In the genomic region with DNA sequence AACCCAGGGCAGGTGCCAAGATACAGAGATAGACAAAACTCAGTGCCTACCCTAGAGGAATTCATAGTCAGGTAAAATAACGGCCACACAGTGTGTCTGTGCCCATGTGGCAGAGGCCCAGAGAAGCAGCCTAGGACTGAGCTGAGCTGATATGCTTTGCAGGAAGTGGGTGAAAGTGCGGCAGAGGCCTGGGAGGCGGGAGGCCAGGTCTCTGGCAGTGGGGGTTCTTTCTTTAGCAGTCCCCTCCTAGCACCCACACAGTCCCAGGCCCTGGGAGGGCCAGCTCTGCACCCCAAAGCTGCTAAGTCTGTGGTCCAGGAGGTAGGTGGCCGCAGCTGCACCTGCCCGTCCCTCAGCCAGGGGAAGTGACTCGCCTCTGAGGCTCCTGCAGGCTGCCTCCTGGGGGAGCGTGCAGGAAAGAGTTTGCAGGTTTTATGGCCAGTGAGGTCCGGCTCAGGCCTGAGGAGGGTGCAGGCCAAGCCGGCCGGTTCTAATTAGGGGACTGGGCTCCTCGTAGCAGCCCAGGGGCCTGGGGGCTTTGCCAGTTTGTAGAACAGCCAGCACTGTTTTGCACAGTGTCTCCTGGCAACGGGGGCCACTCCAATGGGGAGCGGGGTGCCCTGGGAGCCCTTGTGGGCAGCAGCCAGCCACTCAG, we compare ENCODE assay signal across 9 cellular contexts.
DNase-seq lines count a peak whose midpoint lies in the region; ATAC-seq, FAIRE-seq and TF ChIP-seq lines count a peak whose summit lies in the region.
"Had no signal": no experiment of that assay in that cellular context is flagged by ENCODE, and none has a peak within 500 bp of the region (broad histone marks: within the 10 kb centered on the region; RNA-seq: fewer than 3 reads in every experiment).

No MANE protein-coding gene starts in this region.

- no peaks in the 10 kb centered on the region for H3K9me3 Mint-ChIP-seq in naive thymus-derived CD4-positive, alpha-beta T cell
- H3K9me3 Mint-ChIP-seq: memory B cell had no signal

- peak overlapping the region in 7 of 10 donors; percentile 15 to 69 (median 29) for H3K4me3 Mint-ChIP-seq in naive thymus-derived CD4-positive, alpha-beta T cell
- H3K4me3 Mint-ChIP-seq: memory B cell had no signal

- no peak for FAIRE-seq in bronchial epithelial cell (lab: Jason Lieb, UNC)

- peak; percentile 74 for ATAC-seq in naive thymus-derived CD4-positive, alpha-beta T cell
- ATAC-seq in GM18520 (IDR thresholded peaks at IDR 0.05; ENCODE audit: unreplicated experiment) (no peak), HG02610 (IDR thresholded peaks at IDR 0.05; ENCODE audit: unreplicated experiment) (no peak), sciatic nerve (no peak)

- intact Hi-C loops in naive thymus-derived CD4-positive, alpha-beta T cell (cut with micrococcal nuclease), result loop anchor here in 1 of 2 donors (1.0 kb wide), 1 partner anchor 26 kb away; no protein-coding TSS in a partner anchor
- intact Hi-C loops in sciatic nerve (cut with DNase I), result no loop called here

- peaks cover 0 to under 1% (median 0%) of the 10 kb centered on the region in 3 experiments for H3K9me3 ChIP-seq in naive thymus-derived CD4-positive, alpha-beta T cell (ENCODE audit: control insufficient read depth in 2 of 3, low read length in 3 of 3)

- H3K27me3 ChIP-seq in bronchial epithelial cell (ENCODE audit: control insufficient read depth, insufficient read depth, low read length), result peaks cover 3% of the 10 kb centered on the region
- H3K27me3 ChIP-seq in naive thymus-derived CD4-positive, alpha-beta T cell (ENCODE audit: control insufficient read depth in 2 of 2, insufficient read depth in 2 of 2, low read length in 2 of 2), result no peaks in the 10 kb centered on the region

- no peaks in the 10 kb centered on the region for H3K36me3 Mint-ChIP-seq in naive thymus-derived CD4-positive, alpha-beta T cell
- H3K36me3 Mint-ChIP-seq: memory B cell had no signal

- DNase-seq in DMS53 (lab: John Stamatoyannopoulos, UW), result peak; percentile 82
- peak; percentile 85 for DNase-seq in NCI-H510A treated with DMSO at 0.1 percent for 48 hours (lab: John Stamatoyannopoulos, UW)
- no peak for DNase-seq in bronchial epithelial cell (ENCODE audit: low read depth)
- peak in 6 of 9 donors; percentile 22 to 54 (median 42) for DNase-seq in naive thymus-derived CD4-positive, alpha-beta T cell
- no peak for DNase-seq in NCI-H2029 (lab: John Stamatoyannopoulos, UW)
- no peak for DNase-seq in sciatic nerve (ENCODE audit: low spot score)

- POLR2A ChIA-PET in naive thymus-derived CD4-positive, alpha-beta T cell (lab: Charles Lee), result interaction anchor here (0.5 to 2.5 kb wide), 2 partner anchors 25 to 44 kb away, joined by 4 to 12 read pairs; no protein-coding TSS in a partner anchor

- H3K27me3 Mint-ChIP-seq in naive thymus-derived CD4-positive, alpha-beta T cell, result peaks cover 0 to 11% (median 0%) of the 10 kb centered on the region in 5 donors

- TF ChIP-seq CTCF in bronchial epithelial cell (IDR thresholded peaks at IDR 0.05; ENCODE audit: insufficient read depth, low read length, severe bottlenecking), result peak; percentile 15

- H3K4me3 ChIP-seq in bronchial epithelial cell (ENCODE audit: low read depth, low read length), result no peak overlapping the region
- H3K4me3 ChIP-seq in naive thymus-derived CD4-positive, alpha-beta T cell (ENCODE audit: low read length), result no peak overlapping the region

- H3K27ac Mint-ChIP-seq in naive thymus-derived CD4-positive, alpha-beta T cell, result peak overlapping the region in 4 of 9 donors; percentile 6 to 53 (median 18)
- H3K27ac Mint-ChIP-seq: memory B cell had no signal

- H3K36me3 ChIP-seq in bronchial epithelial cell (ENCODE audit: control insufficient read depth, insufficient read depth, low read length), result no peaks in the 10 kb centered on the region
- H3K36me3 ChIP-seq in naive thymus-derived CD4-positive, alpha-beta T cell (ENCODE audit: control insufficient read depth in 2 of 3, insufficient read depth in 3 of 3, low read length in 3 of 3), result no peaks in the 10 kb centered on the region

- no peak overlapping the region for H3K27ac ChIP-seq in naive thymus-derived CD4-positive, alpha-beta T cell (ENCODE audit: low read depth, low read length)

- CTCF ChIA-PET in naive thymus-derived CD4-positive, alpha-beta T cell (lab: Charles Lee), result interaction anchor here (0.6 to 1.3 kb wide), 3 partner anchors 52 to 110 kb away, joined by 3 to 6 read pairs (median 4); no protein-coding TSS in a partner anchor

- H3K4me1 ChIP-seq in naive thymus-derived CD4-positive, alpha-beta T cell (ENCODE audit: control insufficient read depth in 2 of 2, insufficient read depth in 2 of 2, low read length in 2 of 2), result peaks cover 0 to 15% of the 10 kb centered on the region in 2 donors

- H3K4me1 Mint-ChIP-seq in naive thymus-derived CD4-positive, alpha-beta T cell, result peaks cover 5 to 17% (median 14%) of the 10 kb centered on the region in 7 donors

Comparison
In these comparisons a context has a peak if more than half of its experiments do, and no peak if none do; other contexts are left out.
1. DNase-seq: peak in DMS53 (single experiment), NCI-H510A treated with DMSO at 0.1 percent for 48 hours (single experiment) and naive thymus-derived CD4-positive, alpha-beta T cell (6 of 9); none in bronchial epithelial cell (single experiment), NCI-H2029 (single experiment) and sciatic nerve (single experiment).